ENCODE assay signal across 19 cellular contexts in the genomic region with DNA sequence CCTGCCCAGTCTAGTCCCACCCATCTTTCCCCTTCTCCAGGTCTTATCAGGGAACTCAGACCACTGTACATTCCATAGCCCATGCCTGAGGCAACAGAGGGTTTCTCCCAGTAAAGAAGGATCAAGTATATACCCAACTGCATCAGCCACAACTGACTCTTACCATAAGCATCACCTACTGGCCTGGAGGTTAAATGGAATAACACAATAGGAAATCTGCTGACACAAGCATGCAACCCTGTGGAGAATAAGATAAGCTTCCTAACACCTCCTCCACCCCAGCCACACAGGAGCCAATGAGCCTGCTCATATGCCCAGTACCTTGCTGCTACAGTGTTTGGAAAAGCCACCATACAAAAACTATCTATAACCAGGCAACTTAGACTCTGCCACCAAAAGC. TPM values are rescaled to one million over a fixed set of nuclear protein-coding genes. Genes with fewer than 3 reads are reported as not detected.
DNase-seq lines count a peak whose midpoint lies in the region; FAIRE-seq and TF ChIP-seq lines count a peak whose summit lies in the region.
"Had no signal": no experiment of that assay in that cellular context is flagged by ENCODE, and none has a peak within 500 bp of the region (broad histone marks: within the 10 kb centered on the region; RNA-seq: fewer than 3 reads in every experiment).

No MANE protein-coding gene starts in this region.

- H3K9ac ChIP-seq in HUES6 (ENCODE audit: low read length) (no peak overlapping the region), H1 (replicated peaks in 1 of 4; ENCODE audit: extremely low read depth in 1 of 4, low read depth in 3 of 4, low read length in 3 of 4) (no peak overlapping the region), mesenchymal stem cell (ENCODE audit: low read length) (no peak overlapping the region)
- H3K9ac ChIP-seq: GM23248 had no signal

- no peak overlapping the region for H3K4ac ChIP-seq in H1 (replicated peaks; ENCODE audit: insufficient read length, low read depth, low read length)
- no peak overlapping the region for H3K4ac ChIP-seq in mesenchymal stem cell (ENCODE audit: low read depth in 1 of 2, low read length in 2 of 2)

- H3K9me3 ChIP-seq in HUES6 (ENCODE audit: control insufficient read depth, insufficient read depth, low read depth, low read length) (peaks cover 14% of the 10 kb centered on the region), H1 (ENCODE audit: insufficient read depth in 2 of 2, low read depth in 1 of 2, low read length in 1 of 2) (peaks cover 0 to 8% of the 10 kb centered on the region in 2 experiments; a peak in 1 of 4 replicates), mesenchymal stem cell (ENCODE audit: control insufficient read depth, low read length) (peaks cover 43% of the 10 kb centered on the region)

- H3K4me3 ChIP-seq in HUES6 (ENCODE audit: low read depth, low read length) (no peak overlapping the region), H1 (ENCODE audit: extremely low read depth in 1 of 4, insufficient read depth in 2 of 4, low read depth in 3 of 4, low read length in 4 of 4) (no peak overlapping the region), mesenchymal stem cell (ENCODE audit: insufficient read depth in 1 of 2, low read depth in 1 of 2, low read length in 2 of 2) (no peak overlapping the region)
- H3K4me3 ChIP-seq: GM12878, GM23248, SJSA1 had no signal

- no peak for TF ChIP-seq CTCF in H1 (IDR thresholded peaks at IDR 0.05; ENCODE audit: control extremely low read depth in 1 of 3, insufficient read depth in 1 of 3, low read depth in 1 of 3, low read length in 3 of 3)

- no peak for FAIRE-seq in H1 (lab: Jason Lieb, UNC)
- FAIRE-seq: GM12878 had no signal

- DNase-seq in ELF-1 (ENCODE audit: low read depth, low spot score): peak; percentile 83
- no peak for DNase-seq in H1 (ENCODE audit: low read depth in 1 of 2, low spot score in 2 of 2)
- DNase-seq in islet precursor cell: peak; percentile 79
- no peak for DNase-seq in activated CD4-positive, CD25-positive, alpha-beta regulatory T cell treated with anti-CD3 and anti-CD28 coated beads, Interleukin-2, amount 50 U/mL, for 72 hours
- no peak for DNase-seq in COLO668 (lab: John Stamatoyannopoulos, UW; ENCODE audit: unreplicated experiment)
- no peak for DNase-seq in mesenchymal stem cell
- DNase-seq: CD4-positive, CD25-positive, alpha-beta regulatory T cell; COR-L47; DMS 273 treated with DMSO at 0.1 percent for 48 hours; DMS79 treated with DMSO at 0.1 percent for 48 hours; GM23248; Karpas-422; MV-4-11; NCI-H1105 treated with DMSO at 0.1 percent for 48 hours; NCI-H2171; NCI-H526 had no signal

- H2BK120ac ChIP-seq in H1 (replicated peaks; ENCODE audit: low read depth, low read length) (no peak overlapping the region), mesenchymal stem cell (ENCODE audit: low read depth, low read length) (no peak overlapping the region)

- H2BK20ac ChIP-seq in H1 (ENCODE audit: low read length): no peak overlapping the region

- peak overlapping the region in 1 of 2 experiments; percentile 28; a peak in 1 of 4 replicates for H3K4me2 ChIP-seq in H1 (ENCODE audit: insufficient read depth in 1 of 2, low read depth in 2 of 2, low read length in 2 of 2)
- H3K4me2 ChIP-seq in mesenchymal stem cell (ENCODE audit: low read length, poor library complexity, severe bottlenecking): no peak overlapping the region

- H2BK5ac ChIP-seq in H1 (ENCODE audit: low read depth, low read length): no peak overlapping the region
- H2BK5ac ChIP-seq in mesenchymal stem cell (ENCODE audit: low read depth, low read length, poor library complexity, severe bottlenecking): no peak overlapping the region

- H3K79me1 ChIP-seq in H1 (ENCODE audit: low read depth, low read length) (no peaks in the 10 kb centered on the region), mesenchymal stem cell (replicated peaks; ENCODE audit: low read length, poor library complexity, severe bottlenecking) (peaks cover 26% of the 10 kb centered on the region)

- H3K27ac ChIP-seq in HUES6 (ENCODE audit: low read depth, low read length): peak overlapping the region; percentile 32; the same call in 1 of the 2 replicates
- H3K27ac ChIP-seq in H1 (ENCODE audit: low read depth, low read length): no peak overlapping the region
- no peak overlapping the region for H3K27ac ChIP-seq in mesenchymal stem cell (ENCODE audit: low read length, poor library complexity, severe bottlenecking)
- H3K27ac ChIP-seq: GM23248, SJSA1 had no signal

- H3K36me3 ChIP-seq in HUES6 (ENCODE audit: control insufficient read depth, insufficient read depth, low read length): no peaks in the 10 kb centered on the region
- no peaks in the 10 kb centered on the region for H3K36me3 ChIP-seq in H1 (ENCODE audit: control insufficient read depth in 2 of 4, insufficient read depth in 4 of 4, low read length in 3 of 4)
- H3K36me3 ChIP-seq in mesenchymal stem cell (ENCODE audit: control insufficient read depth in 1 of 2, insufficient read depth in 2 of 2, low read depth in 1 of 2, low read length in 2 of 2): peaks cover 0 to 13% of the 10 kb centered on the region in 2 experiments
- H3K36me3 ChIP-seq: SJSA1 had no signal

- TF ChIP-seq EP300 in H1 (IDR thresholded peaks at IDR 0.05; ENCODE audit: borderline replicate concordance in 1 of 2, low read depth in 2 of 2, low read length in 2 of 2): no peak

- peaks cover 0 to 11% of the 10 kb centered on the region in 2 experiments; a peak in 2 of 4 replicates for H3K79me2 ChIP-seq in H1 (ENCODE audit: control insufficient read depth in 1 of 2, insufficient read depth in 2 of 2, low read length in 2 of 2)

- H2BK15ac ChIP-seq in H1 (ENCODE audit: low read length) (no peak overlapping the region), mesenchymal stem cell (ENCODE audit: low read depth, poor library complexity, severe bottlenecking) (no peak overlapping the region)

- no peaks in the 10 kb centered on the region for H4K20me1 ChIP-seq in H1 (replicated peaks in 1 of 2; ENCODE audit: control insufficient read depth in 1 of 2, insufficient read depth in 2 of 2, low read length in 2 of 2)

- H3K23ac ChIP-seq in H1 (ENCODE audit: insufficient read length) (no peak overlapping the region), mesenchymal stem cell (ENCODE audit: low read length in 2 of 2) (no peak overlapping the region)

- CTCF ChIA-PET in H1 (lab: Charles Lee; ENCODE audit: partially characterized antibody): interaction anchor here (0.6 kb wide), 1 partner anchor 290 kb away, joined by 3 read pairs; no protein-coding TSS in a partner anchor

- no peaks in the 10 kb centered on the region for H3K23me2 ChIP-seq in H1 (ENCODE audit: low read depth, low read length)

- H2AFZ ChIP-seq in H1 (ENCODE audit: low read length) (no peak overlapping the region), mesenchymal stem cell (ENCODE audit: low read depth, low read length) (no peak overlapping the region)
- H2AFZ ChIP-seq: GM23248 had no signal

- TF ChIP-seq RAD21 in H1 (IDR thresholded peaks at IDR 0.05 in 1 of 2, conservative IDR thresholded peaks at IDR 0.05 in 1 of 2; ENCODE audit: low read depth in 2 of 2, low read length in 2 of 2): no peak

- H3K14ac ChIP-seq in H1 (ENCODE audit: insufficient read length) (no peak overlapping the region), mesenchymal stem cell (ENCODE audit: low read length in 2 of 2) (no peak overlapping the region)

- H2AK5ac ChIP-seq in H1 (ENCODE audit: low read depth, low read length) (no peak overlapping the region), mesenchymal stem cell (ENCODE audit: low read length, severe bottlenecking) (no peak overlapping the region)

- H3K18ac ChIP-seq in H1 (ENCODE audit: extremely low read depth, low read length) (no peak overlapping the region; the same call in 1 of the 2 replicates), mesenchymal stem cell (ENCODE audit: low read depth in 1 of 2, low read length in 2 of 2) (no peak overlapping the region)

- H3K4me1 ChIP-seq in HUES6 (ENCODE audit: control insufficient read depth, insufficient read depth, low read length): peaks cover 16% of the 10 kb centered on the region
- H3K4me1 ChIP-seq in H1 (replicated peaks in 1 of 4; ENCODE audit: control insufficient read depth in 3 of 4, insufficient read depth in 4 of 4, low read length in 3 of 4): peaks cover 0 to 8% (median 0%) of the 10 kb centered on the region in 4 experiments; a peak in 2 of 7 replicates
- no peaks in the 10 kb centered on the region for H3K4me1 ChIP-seq in mesenchymal stem cell (ENCODE audit: control insufficient read depth, insufficient read depth, low read depth, low read length)
- H3K4me1 ChIP-seq: SJSA1 had no signal

- no peak overlapping the region for H4K5ac ChIP-seq in H1 (ENCODE audit: insufficient read length, low read depth, low read length)

- no peak overlapping the region for H4K91ac ChIP-seq in H1 (replicated peaks; ENCODE audit: insufficient read length, low read length)
- no peak overlapping the region for H4K91ac ChIP-seq in mesenchymal stem cell (ENCODE audit: low read length)

- H4K8ac ChIP-seq in H1 (ENCODE audit: extremely low read depth, insufficient read depth, low read length) (no peak overlapping the region), mesenchymal stem cell (ENCODE audit: low read length) (no peak overlapping the region)

- TF ChIP-seq POLR2A in H1 (IDR thresholded peaks at IDR 0.05; ENCODE audit: control extremely low read depth in 1 of 2, low read depth in 2 of 2, low read length in 2 of 2): no peak

- H2BK12ac ChIP-seq in H1 (ENCODE audit: low read depth, low read length) (no peak overlapping the region), mesenchymal stem cell (ENCODE audit: low read length in 2 of 2) (no peak overlapping the region)

- POLR2A ChIA-PET in H1 (lab: Charles Lee; ENCODE audit: partially characterized antibody): interaction anchor here (1.0 kb wide), 1 partner anchor 35 kb away, joined by 4 read pairs; no protein-coding TSS in a partner anchor

- H3K56ac ChIP-seq in H1 (replicated peaks; ENCODE audit: insufficient read length, low read depth, low read length): no peak overlapping the region

- H3K27me3 ChIP-seq in HUES6 (ENCODE audit: control insufficient read depth, insufficient read depth, low read length) (no peaks in the 10 kb centered on the region), H1 (replicated peaks in 1 of 4; ENCODE audit: control insufficient read depth in 3 of 4, extremely low read depth in 1 of 4, insufficient read depth in 3 of 4, low read length in 3 of 4) (no peaks in the 10 kb centered on the region), mesenchymal stem cell (ENCODE audit: control insufficient read depth in 1 of 2, insufficient read depth in 1 of 2, low read length in 2 of 2) (no peaks in the 10 kb centered on the region)
- H3K27me3 ChIP-seq: SJSA1 had no signal

RNA-seq across cellular contexts. Expression of gene PLK4, which starts 34.6 kb away (rescaled TPM):
- 35.2 and 38.7 TPM in 2 replicates for total RNA-seq in H1 (2021; fragmentation: NEBNext Ultra II Directional; extraction: Animal tissue kit (Norgen Biotek cat#: 25700))
- polyA plus RNA-seq in H1 (2011; rRNA removed): 12.5 and 23.3 TPM in 2 replicates
- polyA plus RNA-seq in H1 (2011; cell fraction: cytosol; rRNA removed): 23.4 TPM
- polyA plus RNA-seq in H1 (2011; cell fraction: nucleus; rRNA removed): 23.4 TPM
- 22.0 to 39.8 TPM (median 30.2 TPM) in 4 replicates for polyA plus RNA-seq in H1 (2012, experiment 1 of 2)
- 1.9 TPM for polyA plus RNA-seq in H1 (2012, experiment 2 of 2)
- polyA plus RNA-seq in H1 (2013, experiment 1 of 2): 26.2 TPM
- polyA plus RNA-seq in H1 (2013, experiment 2 of 2): 23.8 TPM
- 26.1 and 34.4 TPM in 2 replicates for polyA minus RNA-seq in H1 (2011; rRNA and poly(A)+ RNA removed)
- polyA minus RNA-seq in H1 (2011; cell fraction: cytosol; rRNA and poly(A)+ RNA removed): 16.1 TPM
- polyA minus RNA-seq in H1 (2011; cell fraction: nucleus; rRNA and poly(A)+ RNA removed): 39.3 TPM
- polyA plus RNA-seq in mesenchymal stem cell (2013, experiment 1 of 2): 2.7 TPM
- polyA plus RNA-seq in mesenchymal stem cell (2013, experiment 2 of 2): 2.9 TPM

Comparison
In these comparisons a context has a peak if more than half of its experiments do, and no peak if none do; other contexts are left out.
1. DNase-seq: peak in ELF-1 (single experiment) and islet precursor cell (single experiment); none in H1 (0 of 2), activated CD4-positive, CD25-positive, alpha-beta regulatory T cell treated with anti-CD3 and anti-CD28 coated beads, Interleukin-2, amount 50 U/mL, for 72 hours (single experiment), COLO668 (single experiment) and mesenchymal stem cell (single experiment).